8 cellular contexts compared by ENCODE assay signal in the genomic region with DNA sequence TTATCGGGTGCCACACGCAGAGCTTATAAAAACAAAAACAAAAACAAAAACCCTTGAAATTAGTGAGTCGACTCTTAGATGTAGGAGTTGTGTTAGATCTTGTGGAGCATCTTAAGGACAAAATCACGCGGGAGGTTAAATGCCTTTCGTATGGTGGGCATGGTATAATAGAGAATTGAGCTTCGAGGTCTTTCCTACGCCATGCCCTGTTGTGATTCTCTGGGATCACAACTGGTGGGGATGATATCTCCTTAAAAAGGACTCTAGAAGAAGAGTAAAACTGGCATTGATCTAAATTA. TPM values are rescaled to one million over a fixed set of nuclear protein-coding genes. Genes with fewer than 3 reads are reported as not detected.
A peak's percentile ranks its signal among the peaks of the same experiment; 100 is the strongest.
DNase-seq lines count a peak whose midpoint lies in the region; ATAC-seq, FAIRE-seq and TF ChIP-seq lines count a peak whose summit lies in the region.

No MANE protein-coding gene starts in this region.

- H3K4me3 Mint-ChIP-seq in activated CD4-positive, alpha-beta T cell treated with anti-CD3 and anti-CD28 coated beads, Interleukin-2, amount 10 ng/mL, durations not matched to agents 24 days and 14 days: peak overlapping the region; percentile 98
- H3K4me3 Mint-ChIP-seq in astrocyte (ENCODE audit: unreplicated experiment): peak overlapping the region; percentile 86

- H3K4me3 ChIP-seq in astrocyte (ENCODE audit: insufficient read depth, low read depth, low read length) (peak overlapping the region; percentile 88), left lung (peak overlapping the region; percentile 79 to 89)

- H3K4me1 Mint-ChIP-seq in activated CD4-positive, alpha-beta T cell treated with anti-CD3 and anti-CD28 coated beads, Interleukin-2, amount 10 ng/mL, durations not matched to agents 24 days and 14 days: peaks cover 45% of the 10 kb centered on the region
- H3K4me1 Mint-ChIP-seq in astrocyte (ENCODE audit: low read depth, unreplicated experiment): peaks cover 35% of the 10 kb centered on the region

- H3K36me3 Mint-ChIP-seq in activated CD4-positive, alpha-beta T cell treated with anti-CD3 and anti-CD28 coated beads, Interleukin-2, amount 10 ng/mL, durations not matched to agents 24 days and 14 days (ENCODE audit: low read depth): peaks cover 33% of the 10 kb centered on the region
- H3K36me3 Mint-ChIP-seq in astrocyte (ENCODE audit: low read depth, unreplicated experiment): peaks cover 9% of the 10 kb centered on the region

- H3K79me2 ChIP-seq in astrocyte (ENCODE audit: insufficient read depth, low read length): peaks cover 41% of the 10 kb centered on the region

- H3K27me3 ChIP-seq in astrocyte (ENCODE audit: insufficient read depth, low read length): no peaks in the 10 kb centered on the region
- H3K27me3 ChIP-seq in left lung: no peaks in the 10 kb centered on the region

- H3K9me3 ChIP-seq in astrocyte (ENCODE audit: insufficient read depth, low read depth, low read length) (no peaks in the 10 kb centered on the region), left lung (no peaks in the 10 kb centered on the region)

- H3K36me3 ChIP-seq in astrocyte (ENCODE audit: insufficient read depth, low read length) (no peaks in the 10 kb centered on the region), left lung (no peaks in the 10 kb centered on the region)

- H3K4me2 ChIP-seq in astrocyte (ENCODE audit: low read length): peak overlapping the region; percentile 79

- H3K4me1 ChIP-seq in astrocyte (ENCODE audit: insufficient read depth, low read length) (peaks cover 22% of the 10 kb centered on the region), left lung (peaks cover 13 to 30% of the 10 kb centered on the region in 2 donors)

- ATAC-seq in left lung (no peak), GM18858 (IDR thresholded peaks at IDR 0.05; ENCODE audit: unreplicated experiment) (no peak), left colon (no peak)

- TF ChIP-seq CTCF in astrocyte (IDR thresholded peaks at IDR 0.05; ENCODE audit: insufficient read depth, low read depth, low read length): no peak
- TF ChIP-seq CTCF in left lung (IDR thresholded peaks at IDR 0.05): no peak

- intact Hi-C loops in activated CD4-positive, alpha-beta T cell treated with anti-CD3 and anti-CD28 coated beads, Interleukin-2, amount 10 ng/mL, durations not matched to agents 24 days and 14 days (cut with micrococcal nuclease): loop anchor here (1.0 to 10.0 kb wide), 9 partner anchors 92 to 1220 kb away; partner anchors contain the start of genes LNPEP and RIOK2
- intact Hi-C loops in left lung (cut with DNase I): loop anchor here in 1 of 2 donors (5.0 kb wide), 1 partner anchor 100 kb away; no protein-coding TSS in a partner anchor
- intact Hi-C loops in left colon (cut with DNase I, micrococcal nuclease): loop anchor here in 1 of 2 donors (5.0 to 10.0 kb wide), 2 partner anchors 318 to 375 kb away; partner anchors contain the start of gene RFESD

- peak overlapping the region; percentile 96 for H3K27ac ChIP-seq in astrocyte (ENCODE audit: low read depth, low read length)
- H3K27ac ChIP-seq in left lung: peak overlapping the region; percentile 99 to 100
- H3K27ac ChIP-seq in temporal lobe (ENCODE audit: low read depth, low read length): peak overlapping the region; percentile 70

- H4K20me1 ChIP-seq in astrocyte (ENCODE audit: insufficient read depth, low read length): peaks cover 36% of the 10 kb centered on the region

- H3K9ac ChIP-seq in astrocyte (ENCODE audit: low read length): peak overlapping the region; percentile 69

- H3K27ac Mint-ChIP-seq in activated CD4-positive, alpha-beta T cell treated with anti-CD3 and anti-CD28 coated beads, Interleukin-2, amount 10 ng/mL, durations not matched to agents 24 days and 14 days: peak overlapping the region; percentile 99
- H3K27ac Mint-ChIP-seq in astrocyte (ENCODE audit: unreplicated experiment): peak overlapping the region; percentile 100

- peaks cover 3% of the 10 kb centered on the region for H3K9me3 Mint-ChIP-seq in activated CD4-positive, alpha-beta T cell treated with anti-CD3 and anti-CD28 coated beads, Interleukin-2, amount 10 ng/mL, durations not matched to agents 24 days and 14 days
- H3K9me3 Mint-ChIP-seq in astrocyte (ENCODE audit: unreplicated experiment): no peaks in the 10 kb centered on the region

- peak overlapping the region; percentile 76 for H2AFZ ChIP-seq in astrocyte (ENCODE audit: low read depth, low read length)

- no peak for FAIRE-seq in astrocyte (lab: Jason Lieb, UNC)

- DNase-seq in activated CD4-positive, alpha-beta T cell treated with anti-CD3 and anti-CD28 coated beads, Interleukin-2, amount 10 ng/mL, durations not matched to agents 24 days and 14 days: no peak
- DNase-seq in activated CD4-positive, alpha-beta T cell treated with anti-CD3 and anti-CD28 coated beads for 4 hours: no peak
- DNase-seq in astrocyte (ENCODE audit: low read depth) (no peak), left lung (no peak), NCI-H1930 (lab: John Stamatoyannopoulos, UW) (no peak), left colon (no peak)

- no peaks in the 10 kb centered on the region for H3K27me3 Mint-ChIP-seq in activated CD4-positive, alpha-beta T cell treated with anti-CD3 and anti-CD28 coated beads, Interleukin-2, amount 10 ng/mL, durations not matched to agents 24 days and 14 days
- no peaks in the 10 kb centered on the region for H3K27me3 Mint-ChIP-seq in astrocyte (ENCODE audit: low read depth, unreplicated experiment)

RNA-seq across cellular contexts. Expression of gene ELL2, which starts 0.8 kb away (rescaled TPM):
- total RNA-seq in activated CD4-positive, alpha-beta T cell treated with anti-CD3 and anti-CD28 coated beads, Interleukin-2, amount 10 ng/mL, durations not matched to agents 24 days and 14 days: 103 and 111 TPM in 2 replicates
- total RNA-seq in astrocyte: 107 and 118 TPM in 2 replicates
- total RNA-seq in left lung: 10 to 100 TPM; 46.9 to 62.7 TPM
- total RNA-seq in temporal lobe: 14.8 TPM
- total RNA-seq in left colon: 10 to 100 TPM; 28.7 to 36.7 TPM
